ENCODE assay signal across 1 cellular context in the genomic region with DNA sequence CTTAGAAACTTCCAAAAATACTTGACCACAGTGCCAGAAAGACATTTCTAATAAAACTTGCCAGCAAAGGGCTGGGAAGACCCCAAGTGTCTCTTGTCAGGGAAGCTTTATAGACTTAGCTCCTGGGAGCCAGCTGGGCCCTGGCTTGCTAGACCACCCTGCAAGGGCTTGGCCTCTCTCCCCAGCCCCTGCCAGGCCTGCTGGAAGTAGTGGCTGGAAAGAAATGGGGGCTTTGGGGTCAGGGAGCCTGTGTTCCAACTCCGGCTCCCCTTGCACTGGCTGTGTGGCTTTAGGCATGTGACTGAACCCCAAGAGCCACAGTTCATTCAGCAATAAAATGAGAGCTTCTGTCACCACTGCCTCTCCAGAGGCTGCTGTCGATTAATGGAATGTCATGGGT.
TF ChIP-seq lines count a peak whose summit lies in the region.

No MANE protein-coding gene starts in this region.

TF ChIP-seq in IMR-90, 13 proteins besides CTCF, POLR2A, EP300 and RAD21 (continued from another document):
- TF ChIP-seq, protein P1, sequence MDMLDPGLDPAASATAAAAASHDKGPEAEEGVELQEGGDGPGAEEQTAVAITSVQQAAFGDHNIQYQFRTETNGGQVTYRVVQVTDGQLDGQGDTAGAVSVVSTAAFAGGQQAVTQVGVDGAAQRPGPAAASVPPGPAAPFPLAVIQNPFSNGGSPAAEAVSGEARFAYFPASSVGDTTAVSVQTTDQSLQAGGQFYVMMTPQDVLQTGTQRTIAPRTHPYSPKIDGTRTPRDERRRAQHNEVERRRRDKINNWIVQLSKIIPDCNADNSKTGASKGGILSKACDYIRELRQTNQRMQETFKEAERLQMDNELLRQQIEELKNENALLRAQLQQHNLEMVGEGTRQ (IDR thresholded peaks at IDR 0.05; ENCODE audit: low read depth, low read length), result no peak
- no peak for TF ChIP-seq FOS (IDR thresholded peaks at IDR 0.05; ENCODE audit: low read depth, low read length)
- no peak for TF ChIP-seq MXI1 (IDR thresholded peaks at IDR 0.05; ENCODE audit: borderline replicate concordance, low read depth, low read length)
TF ChIP-seq in IMR-90: peak in this region for 0.
